Comparison of ENCODE assay signal across 20 cellular contexts in the genomic region with DNA sequence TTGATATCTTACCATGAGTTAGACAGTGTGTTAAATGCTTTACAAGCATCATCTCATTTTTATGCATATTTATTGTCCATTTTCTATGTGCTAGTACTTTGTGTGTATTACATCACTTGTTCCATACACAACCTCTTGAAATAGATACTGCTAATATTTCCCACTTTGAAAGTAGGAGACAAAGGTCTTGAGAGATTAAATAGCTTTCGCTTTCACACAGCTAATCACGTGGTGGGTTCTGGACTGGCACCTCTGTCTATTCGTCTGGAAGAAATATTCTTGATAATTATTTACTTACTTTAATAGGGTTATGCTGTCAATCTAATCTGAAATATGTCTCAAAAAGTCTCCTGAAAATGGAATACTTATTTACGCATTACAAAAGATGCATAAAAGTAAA. TPM values are rescaled to one million over a fixed set of nuclear protein-coding genes. Genes with fewer than 3 reads are reported as not detected.
DNase-seq lines count a peak whose midpoint lies in the region; ATAC-seq and TF ChIP-seq lines count a peak whose summit lies in the region.
"Had no signal": no experiment of that assay in that cellular context is flagged by ENCODE, and none has a peak within 500 bp of the region (broad histone marks: within the 10 kb centered on the region; RNA-seq: fewer than 3 reads in every experiment).

No MANE protein-coding gene starts in this region.

- H3K9me3 ChIP-seq in left ventricle myocardium inferior (replicated peaks) = no peaks in the 10 kb centered on the region

- no peaks in the 10 kb centered on the region for H3K4me1 ChIP-seq in left ventricle myocardium inferior

- no peak overlapping the region for H3K27ac Mint-ChIP-seq in activated naive CD4-positive, alpha-beta T cell treated with anti-CD3 and anti-CD28 coated beads, Interleukin-2, amount 50 U/mL, for 72 hours
- H3K27ac Mint-ChIP-seq: CD4-positive, alpha-beta T cell; GM23338 had no signal

- H3K27ac ChIP-seq in left ventricle myocardium inferior (replicated peaks) = no peak overlapping the region
- H3K27ac ChIP-seq: 22Rv1, PC-9, RWPE1, SJCRH30 had no signal

- DNase-seq in NCI-H1436 (lab: John Stamatoyannopoulos, UW) (peak; percentile 29), NCI-H1436 treated with DMSO at 0.1 percent for 48 hours (lab: John Stamatoyannopoulos, UW) (no peak), left ventricle myocardium inferior (no peak), cardiac septum (ENCODE audit: low spot score) (no peak), left ventricle myocardium superior (no peak), GF-D8 (lab: John Stamatoyannopoulos, UW) (no peak)
- no peak for DNase-seq in activated naive CD4-positive, alpha-beta T cell treated with anti-CD3 and anti-CD28 coated beads, Interleukin-2, amount 50 U/mL, for 72 hours (ENCODE audit: low spot score in 2 of 2)
- DNase-seq: CD4-positive, alpha-beta T cell; HCEC 1CT; Kasumi-1; NCI-H1092 treated with DMSO at 0.1 percent for 48 hours; NCI-H187; NCI-H2227 treated with DMSO at 0.1 percent for 48 hours; NCI-H510A treated with DMSO at 0.1 percent for 48 hours; PC-9; SJCRH30 had no signal

- ATAC-seq in left ventricle myocardium superior (peak; percentile 84), HG03139 (IDR thresholded peaks at IDR 0.05; ENCODE audit: unreplicated experiment) (no peak)
- no peak for ATAC-seq in activated naive CD4-positive, alpha-beta T cell treated with anti-CD3 and anti-CD28 coated beads, Interleukin-2, amount 50 U/mL, for 72 hours
- ATAC-seq: GM23338 had no signal

- intact Hi-C loops in left ventricle myocardium inferior (cut with micrococcal nuclease) = no loop called here
- intact Hi-C loops in cardiac septum (cut with DNase I) = no loop called here
- intact Hi-C loops in left ventricle myocardium superior (cut with micrococcal nuclease) = no loop called here

- H3K36me3 ChIP-seq in left ventricle myocardium inferior = no peaks in the 10 kb centered on the region

- TF ChIP-seq CTCF in left ventricle myocardium inferior (IDR thresholded peaks at IDR 0.05; ENCODE audit: borderline replicate concordance) = no peak

- peaks cover 8 to 12% of the 10 kb centered on the region in 2 donors for H3K9me3 Mint-ChIP-seq in activated naive CD4-positive, alpha-beta T cell treated with anti-CD3 and anti-CD28 coated beads, Interleukin-2, amount 50 U/mL, for 72 hours
- H3K9me3 Mint-ChIP-seq: GM23338 had no signal

- H3K36me3 Mint-ChIP-seq in activated naive CD4-positive, alpha-beta T cell treated with anti-CD3 and anti-CD28 coated beads, Interleukin-2, amount 50 U/mL, for 72 hours = no peaks in the 10 kb centered on the region

- H3K4me3 ChIP-seq in left ventricle myocardium inferior = peak overlapping the region; percentile 42
- H3K4me3 ChIP-seq: GM23338, PC-9, SJCRH30 had no signal

- H3K27me3 ChIP-seq in left ventricle myocardium inferior (ENCODE audit: low read depth) = no peaks in the 10 kb centered on the region
- H3K27me3 ChIP-seq: SJCRH30 had no signal

RNA-seq across cellular contexts. Expression of gene EPHA7, which starts 30.2 kb away (rescaled TPM):
- total RNA-seq in left ventricle myocardium inferior (12.5 TPM), cardiac septum (6.2 TPM), left ventricle myocardium superior (1.5 TPM)
- total RNA-seq in activated naive CD4-positive, alpha-beta T cell treated with anti-CD3 and anti-CD28 coated beads, Interleukin-2, amount 50 U/mL, for 72 hours = not detected
- total RNA-seq: CD4-positive, alpha-beta T cell had no signal
